ENCODE assay signal across 29 cellular contexts in the genomic region with DNA sequence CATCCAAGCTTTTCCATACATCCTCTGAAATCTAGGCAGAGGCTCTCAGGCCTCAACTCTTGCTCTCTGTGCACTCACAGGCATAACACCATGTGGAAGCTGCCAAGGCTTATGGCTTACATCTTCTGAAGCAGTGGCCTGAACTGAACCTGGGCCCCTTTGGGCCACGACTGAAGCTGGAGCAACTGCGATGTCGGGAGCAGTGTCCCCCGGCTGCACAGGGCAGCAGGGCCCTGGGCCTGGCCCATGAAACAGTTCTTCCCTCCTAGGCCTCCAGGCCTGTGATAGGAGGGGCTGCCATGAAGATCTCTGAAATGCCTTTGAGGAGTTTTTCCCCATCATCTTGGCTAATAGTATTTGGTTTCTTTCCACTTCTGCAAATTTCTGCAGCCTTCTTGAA.
"Had no signal": no experiment of that assay in that cellular context is flagged by ENCODE, and none has a peak within 500 bp of the region (broad histone marks: within the 10 kb centered on the region; RNA-seq: fewer than 3 reads in every experiment).

No MANE protein-coding gene starts in this region.

- H3K4me3 ChIP-seq: adrenal gland, ascending aorta, body of pancreas, breast epithelium, cardiac muscle cell had no signal

- H3K9me3 ChIP-seq: adrenal gland, body of pancreas had no signal

- H3K36me3 ChIP-seq: adrenal gland, ascending aorta, brain microvascular endothelial cell, breast epithelium, cardiac muscle cell had no signal

- H3K4me1 ChIP-seq: adrenal gland, ascending aorta, body of pancreas, breast epithelium had no signal

- H3K27ac ChIP-seq: adrenal gland, ascending aorta, body of pancreas, brain microvascular endothelial cell, breast epithelium, cardiac muscle cell had no signal

- DNase-seq: activated effector memory CD4-positive, alpha-beta T cell treated with anti-CD3 and anti-CD28 coated beads, Interleukin-2, amount 50 U/mL, for 16 hours; activated effector memory CD4-positive, alpha-beta T cell treated with Interleukin-2 at 50 U/mL for 16 hours; activated gamma-delta T cell; activated gamma-delta T cell treated with Interleukin-2 at 50 U/mL for 16 hours; activated naive CD4-positive, alpha-beta T cell; activated naive CD4-positive, alpha-beta T cell treated with anti-CD3 and anti-CD28 coated beads for 36 hours; activated naive CD4-positive, alpha-beta T cell treated with anti-CD3 and anti-CD28 coated beads, Interleukin-2, amount 10 ng/mL, durations not matched to agents 7 days and 5 days; activated naive CD4-positive, alpha-beta T cell treated with anti-CD3 and anti-CD28 coated beads, Interleukin-2, amount 50 U/mL, for 16 hours; activated naive CD4-positive, alpha-beta T cell treated with Interleukin-2 at 50 U/mL for 16 hours; activated naive CD8-positive, alpha-beta T cell treated with anti-CD3 and anti-CD28 coated beads for 36 hours; activated naive CD8-positive, alpha-beta T cell treated with anti-CD3 and anti-CD28 coated beads, Interleukin-2, amount 10 ng/mL, durations not matched to agents 7 days and 5 days; activated naive CD8-positive, alpha-beta T cell treated with anti-CD3 and anti-CD28 coated beads, Interleukin-2, amount 50 U/mL, for 24 hours; activated T-cell treated with anti-CD3 and anti-CD28 coated beads, Interleukin-2, amount 50 U/mL, for 24 hours; activated T-cell treated with anti-CD3 and anti-CD28 coated beads, Interleukin-2, amount 50 U/mL, for 4 hours; activated T-cell treated with anti-CD3 and anti-CD28 coated beads, Interleukin-2, amount 50 U/mL, for 48 hours; activated T-cell treated with anti-CD3 and anti-CD28 coated beads, Interleukin-2, amount 50 U/mL, for 72 hours; adrenal gland; amniotic stem cell; amygdala; anterior cingulate cortex; aorta; body of pancreas; brain microvascular endothelial cell; caudate nucleus; central memory CD4-positive, alpha-beta T cell; cerebellar nuclear complex had no signal
